Comparison of ENCODE assay signal across 18 cellular contexts in genomic region chr15:44801797-44802196, GRCh38.
"Had no signal": no experiment of that assay in that cellular context is flagged by ENCODE, and none has a peak within 500 bp of the region (broad histone marks: within the 10 kb centered on the region; RNA-seq: fewer than 3 reads in every experiment).

No MANE protein-coding gene starts in this region.

- H3K9me3 ChIP-seq: esophagus muscularis mucosa, gastrocnemius medialis, heart right ventricle, left ventricle myocardium inferior, lower lobe of right lung, mucosa of descending colon had no signal

- H3K27ac ChIP-seq: coronary artery, dorsolateral prefrontal cortex, esophagus muscularis mucosa, gastrocnemius medialis, heart right ventricle, left ventricle myocardium inferior, lower lobe of right lung had no signal

- ATAC-seq: gastrocnemius medialis, left colon, left lobe of liver, lower lobe of right lung, mucosa of descending colon had no signal

- H3K4me1 ChIP-seq: esophagus muscularis mucosa, gastrocnemius medialis, lower lobe of right lung had no signal

- DNase-seq: dorsolateral prefrontal cortex; effector CD4-positive, alpha-beta T cell; effector memory CD4-positive, alpha-beta T cell; foreskin fibroblast; foreskin melanocyte; gastrocnemius medialis; glutamatergic neuron; head of caudate nucleus; heart right ventricle; hippocampal formation; left colon; left ventricle myocardium inferior; lower lobe of right lung; mesenchymal stem cell; mucosa of descending colon had no signal

- H3K4me3 ChIP-seq: coronary artery, dorsolateral prefrontal cortex, esophagus muscularis mucosa, gastrocnemius medialis, left ventricle myocardium inferior, lower lobe of right lung, mucosa of descending colon had no signal

- H3K27me3 ChIP-seq: dorsolateral prefrontal cortex, esophagus muscularis mucosa, gastrocnemius medialis, heart right ventricle had no signal
